35 cellular contexts compared by ENCODE assay signal in genomic region chr12:18045446-18046001, GRCh38. TPM values are rescaled to one million over a fixed set of nuclear protein-coding genes. Genes with fewer than 3 reads are reported as not detected.
"Had no signal": no experiment of that assay in that cellular context is flagged by ENCODE, and none has a peak within 500 bp of the region (broad histone marks: within the 10 kb centered on the region; RNA-seq: fewer than 3 reads in every experiment).

No MANE protein-coding gene starts in this region.

- H3K9me3 ChIP-seq: neutrophil, ovary, thoracic aorta, uterus had no signal

- H3K4me1 ChIP-seq: breast epithelium, gastroesophageal sphincter, uterus had no signal

- H3K4me3 ChIP-seq: breast epithelium, gastroesophageal sphincter, ovary, skin epidermis, thoracic aorta, uterus had no signal

- H3K36me3 ChIP-seq: breast epithelium, gastroesophageal sphincter, neutrophil, ovary, thoracic aorta, uterus had no signal

- H3K27me3 ChIP-seq: breast epithelium, gastroesophageal sphincter, neutrophil, ovary, uterus had no signal

- ATAC-seq: activated naive CD8-positive, alpha-beta T cell treated with anti-CD3 and anti-CD28 coated beads, Interleukin-2, amount 50 U/mL, for 24 hours; activated T-helper 17 cell treated with anti-CD3 and anti-CD28 coated beads, Interleukin-2, amount 50 U/mL, for 72 hours; gastroesophageal sphincter; left cardiac atrium; left ventricle myocardium superior; sciatic nerve; stimulated activated effector memory CD8-positive, alpha-beta T cell treated with anti-CD3 and anti-CD28 coated beads, Interleukin-12 subunit alpha, Interleukin-12 subunit beta, amount 100 ng/mL, for 72 hours; WTC11 had no signal

- DNase-seq: activated CD4-positive, alpha-beta memory T cell treated with anti-CD3 and anti-CD28 coated beads, Interleukin-2, amount 10 ng/mL, durations not matched to agents 7 days and 5 days; activated CD4-positive, alpha-beta T cell treated with anti-CD3 and anti-CD28 coated beads for 1 hour; activated CD4-positive, alpha-beta T cell treated with anti-CD3 and anti-CD28 coated beads, Interleukin-2, amount 10 ng/mL, durations not matched to agents 7 days and 5 days; activated CD8-positive, alpha-beta memory T cell treated with anti-CD3 and anti-CD28 coated beads, Interleukin-2, amount 50 U/mL, for 48 hours; activated gamma-delta T cell treated with Interleukin-2 at 50 U/mL for 16 hours; activated naive CD4-positive, alpha-beta T cell treated with anti-CD3 and anti-CD28 coated beads, Interleukin-2, amount 50 U/mL, for 16 hours; activated naive CD8-positive, alpha-beta T cell treated with anti-CD3 and anti-CD28 coated beads, Interleukin-2, amount 50 U/mL, for 24 hours; activated T-cell treated with anti-CD3 and anti-CD28 coated beads, Interleukin-2, amount 50 U/mL, for 24 hours; amygdala; central memory CD4-positive, alpha-beta T cell; hippocampal formation; left cardiac atrium; left ventricle myocardium superior; naive B cell; nephron progenitor cell; ovary; stimulated activated CD4-positive, alpha-beta T cell treated with anti-CD3 and anti-CD28 coated beads, Interleukin-12 subunit alpha, Interleukin-12 subunit beta, amount 100 ng/mL, for 4 hours; stimulated activated CD4-positive, alpha-beta T cell treated with anti-CD3 and anti-CD28 coated beads, Interleukin-4, amount 100 ng/mL, for 24 hours; T1000; trophoblast cell; uterus had no signal

- H3K27ac ChIP-seq: breast epithelium, gastroesophageal sphincter, neutrophil, ovary, skin epidermis, thoracic aorta, uterus had no signal

RNA-seq across cellular contexts. Expression of gene RERGL, which starts 44.5 kb away (rescaled TPM):
- total RNA-seq: activated CD4-positive, alpha-beta memory T cell treated with anti-CD3 and anti-CD28 coated beads, Interleukin-2, amount 10 ng/mL, durations not matched to agents 7 days and 5 days; activated CD4-positive, alpha-beta T cell treated with anti-CD3 and anti-CD28 coated beads, Interleukin-2, amount 10 ng/mL, durations not matched to agents 7 days and 5 days; activated T-helper 17 cell treated with anti-CD3 and anti-CD28 coated beads, Interleukin-2, amount 50 U/mL, for 72 hours; endothelial cell of umbilical vein; fibroblast of lung; fibroblast of villous mesenchyme; progenitor cell of endocrine pancreas; renal cortical epithelial cell; WTC11 had no signal
